In the genomic region with DNA sequence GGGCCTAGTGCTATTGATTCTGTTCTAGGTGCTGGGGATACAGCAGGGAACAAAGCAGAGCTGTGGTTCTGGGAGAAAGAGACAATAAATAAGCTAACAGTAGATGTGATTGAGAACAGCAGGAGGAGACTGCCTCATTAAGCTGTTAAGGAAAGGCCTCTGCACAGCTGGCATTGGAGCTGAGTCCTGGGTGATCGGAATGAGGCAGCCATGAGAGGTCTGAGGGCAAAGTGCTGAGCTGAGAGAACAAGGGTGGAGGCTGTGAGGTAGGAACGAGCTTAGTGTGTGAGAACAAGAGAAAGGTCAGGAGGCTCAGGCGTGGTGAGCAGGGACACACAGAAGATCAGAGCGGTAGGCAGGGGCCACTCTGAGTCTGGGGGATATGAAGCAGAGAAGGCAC, we compare ENCODE assay signal across 23 cellular contexts. TPM values are rescaled to one million over a fixed set of nuclear protein-coding genes. Genes with fewer than 3 reads are reported as not detected.
DNase-seq lines count a peak whose midpoint lies in the region; ATAC-seq and TF ChIP-seq lines count a peak whose summit lies in the region.
"Had no signal": no experiment of that assay in that cellular context is flagged by ENCODE, and none has a peak within 500 bp of the region (broad histone marks: within the 10 kb centered on the region; RNA-seq: fewer than 3 reads in every experiment).

No MANE protein-coding gene starts in this region.

- H3K36me3 ChIP-seq in Peyer's patch, result peaks cover 0 to 88% (median 0%) of the 10 kb centered on the region in 3 donors

- no peak overlapping the region for H3K4me3 ChIP-seq in Peyer's patch
- H3K4me3 ChIP-seq: coronary artery, esophagus muscularis mucosa, GM23338, hepatocyte, right lobe of liver, transverse colon had no signal

- no peaks in the 10 kb centered on the region for H3K4me1 ChIP-seq in Peyer's patch
- H3K4me1 ChIP-seq: esophagus muscularis mucosa, right lobe of liver, transverse colon had no signal

- no peaks in the 10 kb centered on the region for H3K27me3 ChIP-seq in Peyer's patch
- H3K27me3 ChIP-seq in CD4-positive, alpha-beta T cell (ENCODE audit: control insufficient read depth, insufficient read depth, low read length), result no peaks in the 10 kb centered on the region
- H3K27me3 ChIP-seq: esophagus muscularis mucosa, hepatocyte, right lobe of liver, transverse colon had no signal

- POLR2A ChIA-PET in CD4-positive, alpha-beta T cell (lab: Charles Lee), result interaction anchor here (0.9 to 1.0 kb wide), 2 partner anchors 8 to 50 kb away, joined by 3 read pairs; partner anchors contain the start of gene STAU1

- no peak for ATAC-seq in Right ventricle myocardium inferior
- no peak for ATAC-seq in left ventricle myocardium superior
- ATAC-seq in memory B cell (ENCODE audit: low read depth), result no peak
- no peak for ATAC-seq in stimulated activated memory B cell treated with anti-CD40 and anti-IgM and Interleukin-4, amounts not matched to agents 10 μg/mL and 1 μg/mL and 100 μg/mL, for 72 hours
- no peak for ATAC-seq in CD4-positive, alpha-beta T cell (ENCODE audit: poor library complexity)
- ATAC-seq in GM18868 (IDR thresholded peaks at IDR 0.05; ENCODE audit: unreplicated experiment), result no peak
- ATAC-seq: effector memory CD8-positive, alpha-beta T cell; GM23338; left lobe of liver; natural killer cell treated with Interleukin-12 subunit alpha and Interleukin-12 subunit beta and Interleukin-15 and Interleukin-18, amount 100 ng/mL, for 72 hours; right lobe of liver had no signal

- H3K4me3 Mint-ChIP-seq in memory B cell, result no peak overlapping the region
- H3K4me3 Mint-ChIP-seq in stimulated activated memory B cell treated with anti-CD40 and anti-IgM and Interleukin-4, amounts not matched to agents 10 μg/mL and 1 μg/mL and 100 μg/mL, for 72 hours, result no peak overlapping the region
- no peak overlapping the region for H3K4me3 Mint-ChIP-seq in CD4-positive, alpha-beta T cell
- H3K4me3 Mint-ChIP-seq: effector memory CD8-positive, alpha-beta T cell; GM23338; immature natural killer cell; natural killer cell treated with Interleukin-12 subunit alpha and Interleukin-12 subunit beta and Interleukin-15 and Interleukin-18, amount 100 ng/mL, for 72 hours had no signal

- no peaks in the 10 kb centered on the region for H3K9me3 Mint-ChIP-seq in memory B cell
- H3K9me3 Mint-ChIP-seq in stimulated activated memory B cell treated with anti-CD40 and anti-IgM and Interleukin-4, amounts not matched to agents 10 μg/mL and 1 μg/mL and 100 μg/mL, for 72 hours, result no peaks in the 10 kb centered on the region
- H3K9me3 Mint-ChIP-seq in CD4-positive, alpha-beta T cell, result no peaks in the 10 kb centered on the region
- H3K9me3 Mint-ChIP-seq: effector memory CD8-positive, alpha-beta T cell; GM23338; immature natural killer cell; natural killer cell treated with Interleukin-12 subunit alpha and Interleukin-12 subunit beta and Interleukin-15 and Interleukin-18, amount 100 ng/mL, for 72 hours had no signal

- peak; percentile 40 for DNase-seq in Right ventricle myocardium inferior (ENCODE audit: missing footprints)
- DNase-seq in left ventricle myocardium superior, result no peak
- peak in 2 of 3 donors; percentile 70 to 81 for DNase-seq in Peyer's patch
- DNase-seq in memory B cell (ENCODE audit: low spot score in 2 of 2), result no peak
- no peak for DNase-seq in CD4-positive, alpha-beta T cell
- no peak for DNase-seq in MV-4-11 (lab: John Stamatoyannopoulos, UW)
- DNase-seq: activated CD4-positive, alpha-beta T cell treated with anti-CD3 and anti-CD28 coated beads, Interleukin-2, amount 50 U/mL, for 4 hours; activated gamma-delta T cell; effector memory CD8-positive, alpha-beta T cell; foreskin melanocyte; immature natural killer cell; NCI-H524 treated with DMSO at 0.1 percent for 48 hours; right lobe of liver; transverse colon; WERI-Rb-1 had no signal

- no peak for TF ChIP-seq CTCF in Peyer's patch (IDR thresholded peaks at IDR 0.05)
- no peak for TF ChIP-seq CTCF in CD4-positive, alpha-beta T cell (IDR thresholded peaks at IDR 0.05)

- no peak for TF ChIP-seq POLR2A in Peyer's patch (IDR thresholded peaks at IDR 0.05)

- H3K36me3 Mint-ChIP-seq in memory B cell, result peaks cover 39% of the 10 kb centered on the region
- H3K36me3 Mint-ChIP-seq in stimulated activated memory B cell treated with anti-CD40 and anti-IgM and Interleukin-4, amounts not matched to agents 10 μg/mL and 1 μg/mL and 100 μg/mL, for 72 hours, result peaks cover 67% of the 10 kb centered on the region
- H3K36me3 Mint-ChIP-seq in CD4-positive, alpha-beta T cell (ENCODE audit: low read depth), result peaks cover 96% of the 10 kb centered on the region

- intact Hi-C loops in Right ventricle myocardium inferior (cut with DNase I) (no loop called here), left ventricle myocardium superior (cut with micrococcal nuclease) (no loop called here)
- intact Hi-C loops in CD4-positive, alpha-beta T cell (cut with DNase I, micrococcal nuclease), result no loop called here

- H3K27me3 Mint-ChIP-seq in memory B cell, result no peaks in the 10 kb centered on the region
- no peaks in the 10 kb centered on the region for H3K27me3 Mint-ChIP-seq in stimulated activated memory B cell treated with anti-CD40 and anti-IgM and Interleukin-4, amounts not matched to agents 10 μg/mL and 1 μg/mL and 100 μg/mL, for 72 hours
- H3K27me3 Mint-ChIP-seq in CD4-positive, alpha-beta T cell, result no peaks in the 10 kb centered on the region
- H3K27me3 Mint-ChIP-seq: effector memory CD8-positive, alpha-beta T cell; natural killer cell treated with Interleukin-12 subunit alpha and Interleukin-12 subunit beta and Interleukin-15 and Interleukin-18, amount 100 ng/mL, for 72 hours had no signal

- CTCF ChIA-PET in CD4-positive, alpha-beta T cell (lab: Charles Lee), result interaction anchor here (1.0 kb wide), 1 partner anchor 8 kb away, joined by 3 read pairs; no protein-coding TSS in a partner anchor

- H3K9me3 ChIP-seq in Peyer's patch, result no peaks in the 10 kb centered on the region
- H3K9me3 ChIP-seq in CD4-positive, alpha-beta T cell (ENCODE audit: control insufficient read depth, low read length), result no peaks in the 10 kb centered on the region
- H3K9me3 ChIP-seq: esophagus muscularis mucosa, right lobe of liver, transverse colon had no signal

- peak overlapping the region in 3 of 4 donors; percentile 48 to 63 (median 56) for H3K27ac ChIP-seq in Peyer's patch
- no peak overlapping the region for H3K27ac ChIP-seq in CD4-positive, alpha-beta T cell (ENCODE audit: low read depth, low read length)
- H3K27ac ChIP-seq: coronary artery, esophagus muscularis mucosa, hepatocyte, right lobe of liver, transverse colon, WERI-Rb-1 had no signal

- H3K4me1 Mint-ChIP-seq in memory B cell, result peaks cover 3% of the 10 kb centered on the region
- no peaks in the 10 kb centered on the region for H3K4me1 Mint-ChIP-seq in stimulated activated memory B cell treated with anti-CD40 and anti-IgM and Interleukin-4, amounts not matched to agents 10 μg/mL and 1 μg/mL and 100 μg/mL, for 72 hours
- H3K4me1 Mint-ChIP-seq in CD4-positive, alpha-beta T cell (ENCODE audit: low read depth), result no peaks in the 10 kb centered on the region
- H3K4me1 Mint-ChIP-seq: GM23338, immature natural killer cell had no signal

- H3K27ac Mint-ChIP-seq in memory B cell, result peak overlapping the region; percentile 63
- H3K27ac Mint-ChIP-seq in stimulated activated memory B cell treated with anti-CD40 and anti-IgM and Interleukin-4, amounts not matched to agents 10 μg/mL and 1 μg/mL and 100 μg/mL, for 72 hours, result peak overlapping the region; percentile 2
- no peak overlapping the region for H3K27ac Mint-ChIP-seq in CD4-positive, alpha-beta T cell
- H3K27ac Mint-ChIP-seq: GM23338; natural killer cell treated with Interleukin-12 subunit alpha and Interleukin-12 subunit beta and Interleukin-15 and Interleukin-18, amount 100 ng/mL, for 72 hours had no signal

RNA-seq across cellular contexts. Expression of gene DDX27, which starts 18.3 kb away (rescaled TPM):
- total RNA-seq in Right ventricle myocardium inferior (15.8 TPM), left ventricle myocardium superior (13.4 TPM), Peyer's patch (10 to 100 TPM; 23.1 to 81.7 (median 39.2) TPM)
- 100 to 1,000 TPM; 116 to 126 TPM for total RNA-seq in CD4-positive, alpha-beta T cell

RNA-seq across cellular contexts. Expression of gene ZNFX1, which starts 40.3 kb away (rescaled TPM):
- total RNA-seq in Right ventricle myocardium inferior, result 21.0 TPM
- total RNA-seq in left ventricle myocardium superior, result 20.6 TPM
- total RNA-seq in Peyer's patch, result 10 to 100 TPM; 33.4 to 40.3 (median 36.4) TPM
- total RNA-seq in CD4-positive, alpha-beta T cell, result 10 to 100 TPM; 50.6 to 51.6 TPM

RNA-seq across cellular contexts. Expression of gene STAU1, which starts 49.4 kb away (rescaled TPM):
- 60.7 TPM for total RNA-seq in Right ventricle myocardium inferior
- 60.4 TPM for total RNA-seq in left ventricle myocardium superior
- total RNA-seq in Peyer's patch, result 10 to 100 TPM; 58.6 to 82.4 (median 75.2) TPM
- total RNA-seq in CD4-positive, alpha-beta T cell, result 10 to 100 TPM; 61.4 to 65.8 TPM

Comparison
In these comparisons a context has a peak if more than half of its experiments do, and no peak if none do; other contexts are left out.
1. DNase-seq: peak in Right ventricle myocardium inferior (single experiment) and Peyer's patch (2 of 3); none in left ventricle myocardium superior (single experiment), memory B cell (0 of 2), CD4-positive, alpha-beta T cell (0 of 10) and MV-4-11 (single experiment).